13 cellular contexts compared by ENCODE assay signal in genomic region chr10:45375716-45376231, GRCh38. TPM values are rescaled to one million over a fixed set of nuclear protein-coding genes. Genes with fewer than 3 reads are reported as not detected.
DNase-seq lines count a peak whose midpoint lies in the region; ATAC-seq and TF ChIP-seq lines count a peak whose summit lies in the region.
"Had no signal": no experiment of that assay in that cellular context is flagged by ENCODE, and none has a peak within 500 bp of the region (broad histone marks: within the 10 kb centered on the region; RNA-seq: fewer than 3 reads in every experiment).

No MANE protein-coding gene starts in this region.

- peak; percentile 25 for TF ChIP-seq POLR2A in GM19099 (IDR thresholded peaks at IDR 0.05; ENCODE audit: extremely low read depth, insufficient read length, low read depth)

- no TSS peak for BruUV-seq in OCI-LY7 (replicated peaks; lab: Mats Ljungman, UMichigan)

- H3K36me3 Mint-ChIP-seq in CD4-positive, alpha-beta memory T cell = no peaks in the 10 kb centered on the region

- peaks cover 7 to 9% of the 10 kb centered on the region in 2 donors for H3K27me3 Mint-ChIP-seq in CD4-positive, alpha-beta memory T cell

- no peak for DNase-seq in CD4-positive, alpha-beta memory T cell
- DNase-seq in OCI-LY7 (ENCODE audit: low spot score) = peak; percentile 71
- no peak for DNase-seq in left lung
- DNase-seq in RWPE1 (ENCODE audit: low spot score) = no peak
- no peak for DNase-seq in NCI-H2029 (lab: John Stamatoyannopoulos, UW)
- DNase-seq: DMS 273 treated with DMSO at 0.1 percent for 48 hours, NCI-H1417, tibial artery had no signal

- peaks cover 4% of the 10 kb centered on the region for H3K27me3 ChIP-seq in CD4-positive, alpha-beta memory T cell (ENCODE audit: insufficient read depth, low read length)
- peaks cover 22 to 72% of the 10 kb centered on the region in 2 donors for H3K27me3 ChIP-seq in left lung
- H3K27me3 ChIP-seq: ascending aorta had no signal

- H3K79me2 ChIP-seq in OCI-LY7 (ENCODE audit: insufficient read depth, low read depth, low read length) = peaks cover 74% of the 10 kb centered on the region

- no peaks in the 10 kb centered on the region for H3K9me3 ChIP-seq in CD4-positive, alpha-beta memory T cell (ENCODE audit: control insufficient read depth in 1 of 2, low read length in 2 of 2)
- H3K9me3 ChIP-seq in OCI-LY7 (ENCODE audit: low read length) = no peaks in the 10 kb centered on the region
- no peaks in the 10 kb centered on the region for H3K9me3 ChIP-seq in left lung
- H3K9me3 ChIP-seq: ascending aorta, esophagus muscularis mucosa, tibial artery had no signal

- H3K4me1 ChIP-seq in CD4-positive, alpha-beta memory T cell (ENCODE audit: insufficient read depth, low read length) = peaks cover 20% of the 10 kb centered on the region
- H3K4me1 ChIP-seq in OCI-LY7 (ENCODE audit: insufficient read depth, low read length, poor library complexity, severe bottlenecking) (peaks cover 48% of the 10 kb centered on the region), left lung (peaks cover 12 to 76% of the 10 kb centered on the region in 2 donors)

- H3K4me1 Mint-ChIP-seq in CD4-positive, alpha-beta memory T cell = peaks cover 11 to 28% (median 20%) of the 10 kb centered on the region in 4 donors

- CTCF ChIA-PET in CD4-positive, alpha-beta memory T cell (lab: Charles Lee; ENCODE audit: partially characterized antibody) = no interaction called here
- CTCF ChIA-PET in OCI-LY7 (lab: Charles Lee; ENCODE audit: unreplicated experiment) (no interaction called here), RWPE1 (lab: Yijun Ruan, JAX) (no interaction called here)

- no peaks in the 10 kb centered on the region for H3K9me2 ChIP-seq in OCI-LY7 (ENCODE audit: insufficient read depth, low read length)

- no peaks in the 10 kb centered on the region for H3K9me3 Mint-ChIP-seq in CD4-positive, alpha-beta memory T cell

- peak overlapping the region in 7 of 8 donors; percentile 49 to 76 (median 57) for H3K4me3 Mint-ChIP-seq in CD4-positive, alpha-beta memory T cell

- intact Hi-C loops in CD4-positive, alpha-beta memory T cell (cut with micrococcal nuclease) = no loop called here
- intact Hi-C loops in OCI-LY7 (cut with micrococcal nuclease; ENCODE audit: unreplicated experiment) (loop anchor here (1.0 to 2.0 kb wide), 2 partner anchors 21 to 125 kb away; no protein-coding TSS in a partner anchor), left lung (cut with DNase I) (no loop called here)

- peaks cover 30% of the 10 kb centered on the region for H4K20me1 ChIP-seq in OCI-LY7 (ENCODE audit: insufficient read depth, low read length)

- H2AFZ ChIP-seq in OCI-LY7 (ENCODE audit: low read length) = no peak overlapping the region

- TF ChIP-seq CTCF in OCI-LY7 (conservative IDR thresholded peaks at IDR 0.05; ENCODE audit: low read length) (peak; percentile 27; the same call in 1 of the 2 replicates), left lung (IDR thresholded peaks at IDR 0.05) (no peak), RWPE1 (conservative IDR thresholded peaks at IDR 0.05; ENCODE audit: low read depth) (no peak)

- peak overlapping the region; percentile 92 for H3K4me2 ChIP-seq in OCI-LY7 (ENCODE audit: low read length)

- no peaks in the 10 kb centered on the region for H3K36me3 ChIP-seq in CD4-positive, alpha-beta memory T cell (ENCODE audit: insufficient read depth, low read length)
- H3K36me3 ChIP-seq in OCI-LY7 (ENCODE audit: insufficient read depth, low read length) = peaks cover 52% of the 10 kb centered on the region
- no peaks in the 10 kb centered on the region for H3K36me3 ChIP-seq in left lung
- H3K36me3 ChIP-seq: ascending aorta, esophagus muscularis mucosa, tibial artery had no signal

- H3K27ac Mint-ChIP-seq in CD4-positive, alpha-beta memory T cell = peak overlapping the region in 3 of 7 donors; percentile 27 to 79 (median 57)

- ATAC-seq in left lung = no peak
- ATAC-seq in GM21737 (IDR thresholded peaks at IDR 0.05; ENCODE audit: unreplicated experiment) = no peak
- no peak for ATAC-seq in GM18870 (IDR thresholded peaks at IDR 0.05; ENCODE audit: unreplicated experiment)

- H3K4me3 ChIP-seq in CD4-positive, alpha-beta memory T cell (ENCODE audit: low read length in 2 of 2) = no peak overlapping the region
- H3K4me3 ChIP-seq in OCI-LY7 (ENCODE audit: low read depth, low read length, poor library complexity, severe bottlenecking) (peak overlapping the region; percentile 89), left lung (peak overlapping the region in 1 of 2 donors; percentile 76)

- POLR2A ChIA-PET in CD4-positive, alpha-beta memory T cell (lab: Charles Lee; ENCODE audit: partially characterized antibody) = interaction anchor here (1.4 to 2.1 kb wide), 2 partner anchors 9 to 44 kb away, joined by 3 to 8 read pairs; no protein-coding TSS in a partner anchor
- POLR2A ChIA-PET in OCI-LY7 (lab: Charles Lee) (interaction anchor here (0.6 to 2.4 kb wide), 10 partner anchors 59 to 893 kb away, joined by 3 to 16 read pairs (median 4); no protein-coding TSS in a partner anchor), RWPE1 (lab: Yijun Ruan, JAX; ENCODE audit: low non-redundant PET) (no interaction called here)

- H3K27ac ChIP-seq in CD4-positive, alpha-beta memory T cell (ENCODE audit: low read depth, low read length) = no peak overlapping the region
- peak overlapping the region; percentile 72 for H3K27ac ChIP-seq in OCI-LY7 (ENCODE audit: low read depth, low read length, poor library complexity, severe bottlenecking)
- peak overlapping the region; percentile 47 to 94 for H3K27ac ChIP-seq in left lung
- no peak overlapping the region for H3K27ac ChIP-seq in RWPE1
- H3K27ac ChIP-seq: ascending aorta, tibial artery had no signal

RNA-seq across cellular contexts. Expression of gene ALOX5, which starts 1.8 kb away (rescaled TPM):
- total RNA-seq in CD4-positive, alpha-beta memory T cell = 1 to 10 TPM; 3.1 to 3.3 TPM
- polyA plus RNA-seq in CD4-positive, alpha-beta memory T cell = 10 to 100 TPM; 15.3 to 30.3 TPM
- 146 and 164 TPM in 2 replicates for total RNA-seq in OCI-LY7 (2014; rRNA removed; shearing (Covaris generic))
- total RNA-seq in OCI-LY7 (2022) (139 and 169 TPM in 2 replicates), left lung (100 to 1,000 TPM in 1 of 2 donors, 10 to 100 TPM in 1; 52.3 to 145 TPM)

Comparison
In these comparisons a context has a peak if more than half of its experiments do, and no peak if none do; other contexts are left out.
1. H3K27ac ChIP-seq: peak in OCI-LY7 (single experiment) and left lung (2 of 2); none in CD4-positive, alpha-beta memory T cell (single experiment) and RWPE1 (single experiment).
2. RNA of gene ALOX5, which starts 1.8 kb away (total RNA-seq): 139 to 169 TPM in OCI-LY7 and 52.3 to 145 TPM in left lung; 3.1 to 3.3 TPM in CD4-positive, alpha-beta memory T cell; every median in the first group is over 10 times any median in the second.